ENCODE assay signal across 11 cellular contexts in the genomic region with DNA sequence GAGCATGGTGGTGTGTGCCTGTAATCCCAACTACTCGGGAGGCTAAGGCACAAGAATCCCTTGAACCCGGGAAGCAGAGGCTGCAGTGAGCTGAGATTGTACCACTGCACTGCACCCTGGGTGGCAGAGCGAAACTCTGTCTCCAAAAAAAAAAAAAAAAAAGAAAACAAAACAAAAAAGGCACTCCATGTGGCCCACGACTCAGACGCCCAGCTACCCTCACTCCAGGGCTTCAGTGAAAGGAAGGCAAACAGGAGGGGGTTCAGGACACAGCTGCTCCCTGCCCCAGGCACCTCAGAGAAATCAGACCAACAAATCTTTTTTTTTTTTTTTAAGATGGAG.
DNase-seq lines count a peak whose midpoint lies in the region; ATAC-seq, FAIRE-seq and TF ChIP-seq lines count a peak whose summit lies in the region.
"Had no signal": no experiment of that assay in that cellular context is flagged by ENCODE, and none has a peak within 500 bp of the region (broad histone marks: within the 10 kb centered on the region; RNA-seq: fewer than 3 reads in every experiment).

No MANE protein-coding gene starts in this region.

- DNase-seq in CD4-positive, CD25-positive, alpha-beta regulatory T cell: no peak
- DNase-seq in activated CD8-positive, alpha-beta T cell treated with anti-CD3 and anti-CD28 coated beads for 36 hours: no peak
- DNase-seq in osteocyte (ENCODE audit: extremely low spot score, unreplicated experiment) (no peak), GM12891 (ENCODE audit: insufficient read length, low spot score) (no peak), ACHN (no peak), cerebellar nuclear complex (lab: John Stamatoyannopoulos, UW) (no peak)
- DNase-seq: activated naive CD8-positive, alpha-beta T cell treated with anti-CD3 and anti-CD28 coated beads, Interleukin-2, amount 50 U/mL, for 24 hours; NCI-H226; Peyer's patch; T-helper 9 cell had no signal

- H3K4me1 Mint-ChIP-seq in CD4-positive, CD25-positive, alpha-beta regulatory T cell: peaks cover 0 to 27% (median 4%) of the 10 kb centered on the region in 4 donors
- peaks cover 35% of the 10 kb centered on the region for H3K4me1 Mint-ChIP-seq in activated CD8-positive, alpha-beta T cell treated with anti-CD3 and anti-CD28 coated beads for 36 hours (ENCODE audit: low read depth)
- peaks cover 33% of the 10 kb centered on the region for H3K4me1 Mint-ChIP-seq in osteocyte (ENCODE audit: unreplicated experiment)

- no peak for FAIRE-seq in GM12891 (lab: Jason Lieb, UNC)

- CTCF ChIA-PET in HEK293 (lab: Yijun Ruan, JAX): interaction anchor here (0.6 to 1.2 kb wide), 2 partner anchors 36 to 50 kb away, joined by 3 to 4 read pairs; no protein-coding TSS in a partner anchor
- CTCF ChIA-PET in activated CD8-positive, alpha-beta T cell treated with anti-CD3 and anti-CD28 coated beads for 36 hours (lab: Charles Lee): no interaction called here

- TF ChIP-seq POLR2A in GM12891 (IDR thresholded peaks at IDR 0.05; ENCODE audit: low read depth, low read length): no peak

- H3K4me1 ChIP-seq in CD4-positive, CD25-positive, alpha-beta regulatory T cell (ENCODE audit: control insufficient read depth, insufficient read depth, low read length, poor library complexity, severe bottlenecking): no peaks in the 10 kb centered on the region
- peaks cover 9% of the 10 kb centered on the region for H3K4me1 ChIP-seq in HEK293 (ENCODE audit: control insufficient read depth, insufficient read depth, low read length)

- TF ChIP-seq CTCF in HEK293 (tag by site-specific recombination; IDR thresholded peaks at IDR 0.05) (no peak), osteocyte (IDR thresholded peaks at IDR 0.05) (no peak)
- no peak for TF ChIP-seq CTCF in activated CD8-positive, alpha-beta T cell treated with anti-CD3 and anti-CD28 coated beads for 36 hours (IDR thresholded peaks at IDR 0.05)

- no peak for ATAC-seq in CD4-positive, CD25-positive, alpha-beta regulatory T cell (ENCODE audit: low read depth in 2 of 2)
- ATAC-seq in activated CD8-positive, alpha-beta T cell treated with anti-CD3 and anti-CD28 coated beads for 36 hours: no peak

- H3K9me3 Mint-ChIP-seq in CD4-positive, CD25-positive, alpha-beta regulatory T cell: peaks cover 0 to 4% (median 0%) of the 10 kb centered on the region in 7 donors
- no peaks in the 10 kb centered on the region for H3K9me3 Mint-ChIP-seq in activated CD8-positive, alpha-beta T cell treated with anti-CD3 and anti-CD28 coated beads for 36 hours
- no peaks in the 10 kb centered on the region for H3K9me3 Mint-ChIP-seq in osteocyte (ENCODE audit: unreplicated experiment)

- peak overlapping the region in 2 of 3 donors; percentile 42 to 49 for H3K27ac Mint-ChIP-seq in CD4-positive, CD25-positive, alpha-beta regulatory T cell
- peak overlapping the region; percentile 84 for H3K27ac Mint-ChIP-seq in activated CD8-positive, alpha-beta T cell treated with anti-CD3 and anti-CD28 coated beads for 36 hours
- H3K27ac Mint-ChIP-seq in osteocyte (ENCODE audit: unreplicated experiment): peak overlapping the region; percentile 59

- in situ Hi-C loops in ACHN (cut with HindIII; ENCODE audit: low pct_ligation_motif_present, low pct_unique_long_range_greater_than_20kb, low sequenced_read_pairs): no loop called here

- intact Hi-C loops in activated CD8-positive, alpha-beta T cell treated with anti-CD3 and anti-CD28 coated beads for 36 hours (cut with micrococcal nuclease): no loop called here

- POLR2A ChIA-PET in HEK293 (lab: Yijun Ruan, JAX): interaction anchor here (1.2 kb wide), 1 partner anchor 356 kb away, joined by 3 read pairs; the partner anchor contains the start of gene RSL1D1
- POLR2A ChIA-PET in activated CD8-positive, alpha-beta T cell treated with anti-CD3 and anti-CD28 coated beads for 36 hours (lab: Charles Lee): interaction anchor here (0.6 to 1.1 kb wide), 2 partner anchors 29 to 68 kb away, joined by 3 read pairs; no protein-coding TSS in a partner anchor

- no peak overlapping the region for H3K4me3 Mint-ChIP-seq in CD4-positive, CD25-positive, alpha-beta regulatory T cell
- H3K4me3 Mint-ChIP-seq in activated CD8-positive, alpha-beta T cell treated with anti-CD3 and anti-CD28 coated beads for 36 hours: no peak overlapping the region
- no peak overlapping the region for H3K4me3 Mint-ChIP-seq in osteocyte (ENCODE audit: unreplicated experiment)
- H3K4me3 Mint-ChIP-seq: activated naive CD8-positive, alpha-beta T cell treated with anti-CD3 and anti-CD28 coated beads, Interleukin-2, amount 50 U/mL, for 24 hours had no signal

- no peaks in the 10 kb centered on the region for H3K27me3 ChIP-seq in CD4-positive, CD25-positive, alpha-beta regulatory T cell (ENCODE audit: control insufficient read depth, insufficient read depth, low read length)
- H3K27me3 ChIP-seq: Peyer's patch had no signal

- H3K27me3 Mint-ChIP-seq in CD4-positive, CD25-positive, alpha-beta regulatory T cell: no peaks in the 10 kb centered on the region
- no peaks in the 10 kb centered on the region for H3K27me3 Mint-ChIP-seq in activated CD8-positive, alpha-beta T cell treated with anti-CD3 and anti-CD28 coated beads for 36 hours
- H3K27me3 Mint-ChIP-seq in osteocyte (ENCODE audit: unreplicated experiment): no peaks in the 10 kb centered on the region
- H3K27me3 Mint-ChIP-seq: activated naive CD8-positive, alpha-beta T cell treated with anti-CD3 and anti-CD28 coated beads, Interleukin-2, amount 50 U/mL, for 24 hours had no signal

- H3K4me3 ChIP-seq in CD4-positive, CD25-positive, alpha-beta regulatory T cell (ENCODE audit: low read depth, low read length): no peak overlapping the region
- no peak overlapping the region for H3K4me3 ChIP-seq in HEK293 (ENCODE audit: low read depth, low read length)
- H3K4me3 ChIP-seq: Peyer's patch had no signal

- no peaks in the 10 kb centered on the region for H3K9me3 ChIP-seq in CD4-positive, CD25-positive, alpha-beta regulatory T cell (ENCODE audit: control insufficient read depth in 2 of 2, low read length in 2 of 2)
- no peaks in the 10 kb centered on the region for H3K9me3 ChIP-seq in HEK293 (ENCODE audit: control insufficient read depth, insufficient read depth, low read depth, low read length)
- H3K9me3 ChIP-seq: Peyer's patch had no signal

- H3K27ac ChIP-seq in CD4-positive, CD25-positive, alpha-beta regulatory T cell (ENCODE audit: insufficient read depth, low read length, poor library complexity, severe bottlenecking): no peak overlapping the region
- H3K27ac ChIP-seq in HEK293 (ENCODE audit: extremely low read depth, low read depth, low read length): no peak overlapping the region
- H3K27ac ChIP-seq: Peyer's patch had no signal

- H3K36me3 ChIP-seq in CD4-positive, CD25-positive, alpha-beta regulatory T cell (ENCODE audit: control insufficient read depth, insufficient read depth, low read length): no peaks in the 10 kb centered on the region
- no peaks in the 10 kb centered on the region for H3K36me3 ChIP-seq in HEK293 (ENCODE audit: control insufficient read depth in 2 of 2, insufficient read depth in 1 of 2, low read length in 2 of 2)
- H3K36me3 ChIP-seq: Peyer's patch had no signal

- H3K36me3 Mint-ChIP-seq in CD4-positive, CD25-positive, alpha-beta regulatory T cell: peaks cover 5% of the 10 kb centered on the region
- no peaks in the 10 kb centered on the region for H3K36me3 Mint-ChIP-seq in activated CD8-positive, alpha-beta T cell treated with anti-CD3 and anti-CD28 coated beads for 36 hours (ENCODE audit: low read depth)
- H3K36me3 Mint-ChIP-seq in osteocyte (ENCODE audit: unreplicated experiment): no peaks in the 10 kb centered on the region

TF ChIP-seq in HEK293, 187 proteins besides CTCF, POLR2A, EP300 and RAD21 (continues in another document):
- no peak for TF ChIP-seq HOXD13 (CRISPR knock-in tag; IDR thresholded peaks at IDR 0.05; ENCODE audit: borderline replicate concordance)

TF ChIP-seq in GM12891, 5 proteins besides CTCF, POLR2A, EP300 and RAD21:
- TF ChIP-seq POU2F2 (IDR thresholded peaks at IDR 0.05; ENCODE audit: low read depth, low read length): no peak
- no peak for TF ChIP-seq TAF1 (IDR thresholded peaks at IDR 0.05; ENCODE audit: low read depth, low read length)
- no peak for TF ChIP-seq POLR2AphosphoS5 (IDR thresholded peaks at IDR 0.05; ENCODE audit: low read depth, low read length)
- TF ChIP-seq SPI1 (IDR thresholded peaks at IDR 0.05; ENCODE audit: low read depth, low read length): no peak
- TF ChIP-seq PAX5 (IDR thresholded peaks at IDR 0.05; ENCODE audit: insufficient read depth, low read length, severe bottlenecking): no peak
